In the genomic region with DNA sequence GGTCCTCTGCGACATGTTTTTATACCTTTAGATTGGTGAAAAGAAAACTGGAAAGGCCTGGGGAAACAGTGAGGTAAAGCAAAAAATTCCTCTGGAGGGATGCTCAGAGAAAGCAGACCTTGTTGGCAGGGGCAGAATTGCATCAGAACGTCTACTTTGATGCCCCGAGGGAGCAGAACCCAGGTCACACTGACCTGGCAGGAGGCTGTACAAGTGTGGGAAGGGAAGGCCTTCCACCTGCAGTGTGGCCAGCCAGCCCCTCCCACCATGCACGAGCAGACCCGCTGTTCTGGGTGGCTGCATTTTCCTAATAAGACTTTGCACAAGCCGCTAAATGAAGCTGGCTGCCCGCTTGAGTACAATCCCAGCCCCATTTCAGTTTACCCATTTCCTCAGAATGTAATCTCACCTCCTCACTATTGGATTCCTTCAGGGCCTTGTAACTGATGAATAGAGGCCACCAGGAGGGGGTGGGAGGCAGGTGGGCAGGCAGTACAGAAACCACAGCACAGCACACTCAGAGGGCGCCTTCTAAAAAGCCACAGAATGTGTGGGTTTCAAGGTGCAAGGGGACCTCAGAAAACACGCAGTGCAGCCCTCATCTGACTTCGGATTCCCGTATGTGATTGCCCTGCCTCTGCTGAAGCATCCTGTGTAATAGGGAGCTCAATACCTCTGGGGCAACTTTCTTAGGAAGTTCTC, we compare ENCODE assay signal across 2 cellular contexts.
TF ChIP-seq lines count a peak whose summit lies in the region.

No MANE protein-coding gene starts in this region.

TF ChIP-seq in GM23338, 12 proteins besides CTCF, POLR2A, EP300 and RAD21 (continued from another document):
- no peak for TF ChIP-seq REST (IDR thresholded peaks at IDR 0.05; ENCODE audit: unreplicated experiment)
- TF ChIP-seq STAT1 (IDR thresholded peaks at IDR 0.05; ENCODE audit: unreplicated experiment): no peak
- TF ChIP-seq ETS1 (IDR thresholded peaks at IDR 0.05): no peak
- no peak for TF ChIP-seq ZNF462 (CRISPR knock-in tag; IDR thresholded peaks at IDR 0.05)
- no peak for TF ChIP-seq EZH2 (IDR thresholded peaks at IDR 0.05; ENCODE audit: low read depth, unreplicated experiment)

TF ChIP-seq in WTC11, 78 proteins besides CTCF, POLR2A, EP300 and RAD21 (continued from another document):
- TF ChIP-seq, protein P1, sequence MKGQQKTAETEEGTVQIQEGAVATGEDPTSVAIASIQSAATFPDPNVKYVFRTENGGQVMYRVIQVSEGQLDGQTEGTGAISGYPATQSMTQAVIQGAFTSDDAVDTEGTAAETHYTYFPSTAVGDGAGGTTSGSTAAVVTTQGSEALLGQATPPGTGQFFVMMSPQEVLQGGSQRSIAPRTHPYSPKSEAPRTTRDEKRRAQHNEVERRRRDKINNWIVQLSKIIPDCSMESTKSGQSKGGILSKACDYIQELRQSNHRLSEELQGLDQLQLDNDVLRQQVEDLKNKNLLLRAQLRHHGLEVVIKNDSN (CRISPR knock-in tag; IDR thresholded peaks at IDR 0.05): no peak
- TF ChIP-seq ATF1 (CRISPR knock-in tag; IDR thresholded peaks at IDR 0.05) (no peak), ZNF671 (CRISPR knock-in tag; IDR thresholded peaks at IDR 0.05) (no peak), OVOL2 (CRISPR knock-in tag; IDR thresholded peaks at IDR 0.05; ENCODE audit: borderline replicate concordance) (no peak), AFF4 (CRISPR knock-in tag; IDR thresholded peaks at IDR 0.05; ENCODE audit: borderline replicate concordance) (no peak), ZNF512 (CRISPR knock-in tag; IDR thresholded peaks at IDR 0.05; ENCODE audit: borderline replicate concordance) (no peak), FOXK1 (CRISPR knock-in tag; IDR thresholded peaks at IDR 0.05) (no peak)
- TF ChIP-seq, protein P2, sequence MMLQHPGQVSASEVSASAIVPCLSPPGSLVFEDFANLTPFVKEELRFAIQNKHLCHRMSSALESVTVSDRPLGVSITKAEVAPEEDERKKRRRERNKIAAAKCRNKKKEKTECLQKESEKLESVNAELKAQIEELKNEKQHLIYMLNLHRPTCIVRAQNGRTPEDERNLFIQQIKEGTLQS (CRISPR knock-in tag; conservative IDR thresholded peaks at IDR 0.05): no peak
